ENCODE assay signal across 2 cellular contexts in the genomic region with DNA sequence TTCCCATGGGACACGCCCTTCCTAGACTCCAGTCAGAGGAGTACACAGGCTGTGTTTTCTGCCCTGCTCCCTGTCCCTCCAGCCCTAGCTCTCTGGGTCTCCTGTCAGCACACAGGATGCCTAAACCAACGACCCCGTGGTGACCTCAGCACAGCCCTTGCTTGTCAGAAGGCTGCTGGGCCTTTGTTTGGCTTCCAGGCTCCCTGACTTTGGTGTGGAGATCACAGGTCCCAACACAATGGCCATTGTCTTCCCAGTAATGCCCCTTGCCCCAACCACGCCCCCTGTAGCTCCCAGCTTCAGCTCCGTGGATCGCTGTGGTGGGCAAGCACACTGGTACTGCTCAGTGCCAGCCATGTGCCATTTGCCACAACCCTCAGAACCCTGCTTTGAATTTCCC.
TF ChIP-seq lines count a peak whose summit lies in the region.

No MANE protein-coding gene starts in this region.

TF ChIP-seq in HepG2, 621 proteins besides CTCF, POLR2A, EP300 and RAD21 (continues in another document):
- TF ChIP-seq TEAD3 (CRISPR knock-in tag; optimal IDR thresholded peaks at IDR 0.05; ENCODE audit: borderline replicate concordance) (no peak), SMAD1 (CRISPR knock-in tag; IDR thresholded peaks at IDR 0.05; ENCODE audit: borderline replicate concordance, low read depth) (no peak), ZNF652 (CRISPR knock-in tag; IDR thresholded peaks at IDR 0.05; ENCODE audit: borderline replicate concordance, low read depth) (no peak), RARA (CRISPR knock-in tag; IDR thresholded peaks at IDR 0.05) (peak; percentile 67), ZNF709 (CRISPR knock-in tag; IDR thresholded peaks at IDR 0.05) (no peak), ZMYM3 (CRISPR knock-in tag; IDR thresholded peaks at IDR 0.05) (no peak), ZSCAN29 (CRISPR knock-in tag; conservative IDR thresholded peaks at IDR 0.05) (no peak), HNRNPL (IDR thresholded peaks at IDR 0.05; ENCODE audit: low read depth, low read length) (peak; percentile 94), ZNF496 (CRISPR knock-in tag; IDR thresholded peaks at IDR 0.05; ENCODE audit: insufficient replicate concordance) (no peak), TCF7 (IDR thresholded peaks at IDR 0.05; ENCODE audit: low read depth) (peak; percentile 36; the same call in 1 of the 2 replicates), ZNF614 (CRISPR knock-in tag; IDR thresholded peaks at IDR 0.05; ENCODE audit: borderline replicate concordance) (no peak), ZNF543 (CRISPR knock-in tag; IDR thresholded peaks at IDR 0.05) (no peak), SAP130 (CRISPR knock-in tag; IDR thresholded peaks at IDR 0.05; ENCODE audit: low read depth) (no peak), ZNF44 (CRISPR knock-in tag; IDR thresholded peaks at IDR 0.05) (no peak), RXRA (CRISPR knock-in tag; IDR thresholded peaks at IDR 0.05) (0 out of 2 replicates have a peak, but pooled peaks have one; percentile 76), U2AF2 (IDR thresholded peaks at IDR 0.05; ENCODE audit: low read depth, low read length) (no peak), ZNF782 (CRISPR knock-in tag; IDR thresholded peaks at IDR 0.05; ENCODE audit: borderline replicate concordance) (no peak), ZNF674 (CRISPR knock-in tag; IDR thresholded peaks at IDR 0.05; ENCODE audit: low read depth) (no peak), CCAR2 (optimal IDR thresholded peaks at IDR 0.05; ENCODE audit: low read depth, low read length) (no peak), HMG20A (CRISPR knock-in tag; IDR thresholded peaks at IDR 0.05; ENCODE audit: borderline replicate concordance) (no peak), SOX6 (IDR thresholded peaks at IDR 0.05) (no peak), SOX6 (CRISPR knock-in tag; IDR thresholded peaks at IDR 0.05) (peak; percentile 89), ZNF670 (CRISPR knock-in tag; IDR thresholded peaks at IDR 0.05; ENCODE audit: borderline replicate concordance) (no peak), GTF2F1 (IDR thresholded peaks at IDR 0.05; ENCODE audit: low read length) (no peak), NRL (CRISPR knock-in tag; IDR thresholded peaks at IDR 0.05; ENCODE audit: borderline replicate concordance) (peak; percentile 75; the same call in 1 of the 2 replicates), BCL6 (CRISPR knock-in tag; IDR thresholded peaks at IDR 0.05) (no peak), SP4 (CRISPR knock-in tag; IDR thresholded peaks at IDR 0.05) (no peak)
- TF ChIP-seq, protein P1, sequence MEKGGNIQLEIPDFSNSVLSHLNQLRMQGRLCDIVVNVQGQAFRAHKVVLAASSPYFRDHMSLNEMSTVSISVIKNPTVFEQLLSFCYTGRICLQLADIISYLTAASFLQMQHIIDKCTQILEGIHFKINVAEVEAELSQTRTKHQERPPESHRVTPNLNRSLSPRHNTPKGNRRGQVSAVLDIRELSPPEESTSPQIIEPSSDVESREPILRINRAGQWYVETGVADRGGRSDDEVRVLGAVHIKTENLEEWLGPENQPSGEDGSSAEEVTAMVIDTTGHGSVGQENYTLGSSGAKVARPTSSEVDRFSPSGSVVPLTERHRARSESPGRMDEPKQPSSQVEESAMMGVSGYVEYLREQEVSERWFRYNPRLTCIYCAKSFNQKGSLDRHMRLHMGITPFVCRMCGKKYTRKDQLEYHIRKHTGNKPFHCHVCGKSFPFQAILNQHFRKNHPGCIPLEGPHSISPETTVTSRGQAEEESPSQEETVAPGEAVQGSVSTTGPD (CRISPR knock-in tag; IDR thresholded peaks at IDR 0.05): no peak
- TF ChIP-seq, protein P2, sequence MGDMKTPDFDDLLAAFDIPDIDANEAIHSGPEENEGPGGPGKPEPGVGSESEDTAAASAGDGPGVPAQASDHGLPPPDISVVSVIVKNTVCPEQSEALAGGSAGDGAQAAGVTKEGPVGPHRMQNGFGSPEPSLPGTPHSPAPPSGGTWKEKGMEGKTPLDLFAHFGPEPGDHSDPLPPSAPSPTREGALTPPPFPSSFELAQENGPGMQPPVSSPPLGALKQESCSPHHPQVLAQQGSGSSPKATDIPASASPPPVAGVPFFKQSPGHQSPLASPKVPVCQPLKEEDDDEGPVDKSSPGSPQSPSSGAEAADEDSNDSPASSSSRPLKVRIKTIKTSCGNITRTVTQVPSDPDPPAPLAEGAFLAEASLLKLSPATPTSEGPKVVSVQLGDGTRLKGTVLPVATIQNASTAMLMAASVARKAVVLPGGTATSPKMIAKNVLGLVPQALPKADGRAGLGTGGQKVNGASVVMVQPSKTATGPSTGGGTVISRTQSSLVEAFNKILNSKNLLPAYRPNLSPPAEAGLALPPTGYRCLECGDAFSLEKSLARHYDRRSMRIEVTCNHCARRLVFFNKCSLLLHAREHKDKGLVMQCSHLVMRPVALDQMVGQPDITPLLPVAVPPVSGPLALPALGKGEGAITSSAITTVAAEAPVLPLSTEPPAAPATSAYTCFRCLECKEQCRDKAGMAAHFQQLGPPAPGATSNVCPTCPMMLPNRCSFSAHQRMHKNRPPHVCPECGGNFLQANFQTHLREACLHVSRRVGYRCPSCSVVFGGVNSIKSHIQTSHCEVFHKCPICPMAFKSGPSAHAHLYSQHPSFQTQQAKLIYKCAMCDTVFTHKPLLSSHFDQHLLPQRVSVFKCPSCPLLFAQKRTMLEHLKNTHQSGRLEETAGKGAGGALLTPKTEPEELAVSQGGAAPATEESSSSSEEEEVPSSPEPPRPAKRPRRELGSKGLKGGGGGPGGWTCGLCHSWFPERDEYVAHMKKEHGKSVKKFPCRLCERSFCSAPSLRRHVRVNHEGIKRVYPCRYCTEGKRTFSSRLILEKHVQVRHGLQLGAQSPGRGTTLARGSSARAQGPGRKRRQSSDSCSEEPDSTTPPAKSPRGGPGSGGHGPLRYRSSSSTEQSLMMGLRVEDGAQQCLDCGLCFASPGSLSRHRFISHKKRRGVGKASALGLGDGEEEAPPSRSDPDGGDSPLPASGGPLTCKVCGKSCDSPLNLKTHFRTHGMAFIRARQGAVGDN (CRISPR knock-in tag; IDR thresholded peaks at IDR 0.05): peak; percentile 62
- TF ChIP-seq, protein P3, sequence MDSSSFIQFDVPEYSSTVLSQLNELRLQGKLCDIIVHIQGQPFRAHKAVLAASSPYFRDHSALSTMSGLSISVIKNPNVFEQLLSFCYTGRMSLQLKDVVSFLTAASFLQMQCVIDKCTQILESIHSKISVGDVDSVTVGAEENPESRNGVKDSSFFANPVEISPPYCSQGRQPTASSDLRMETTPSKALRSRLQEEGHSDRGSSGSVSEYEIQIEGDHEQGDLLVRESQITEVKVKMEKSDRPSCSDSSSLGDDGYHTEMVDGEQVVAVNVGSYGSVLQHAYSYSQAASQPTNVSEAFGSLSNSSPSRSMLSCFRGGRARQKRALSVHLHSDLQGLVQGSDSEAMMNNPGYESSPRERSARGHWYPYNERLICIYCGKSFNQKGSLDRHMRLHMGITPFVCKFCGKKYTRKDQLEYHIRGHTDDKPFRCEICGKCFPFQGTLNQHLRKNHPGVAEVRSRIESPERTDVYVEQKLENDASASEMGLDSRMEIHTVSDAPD (CRISPR knock-in tag; IDR thresholded peaks at IDR 0.05): no peak

TF ChIP-seq in H1, 55 proteins besides CTCF, POLR2A, EP300 and RAD21:
- TF ChIP-seq CEBPB (IDR thresholded peaks at IDR 0.05; ENCODE audit: low read depth, low read length) (no peak), HDAC2 (IDR thresholded peaks at IDR 0.05; ENCODE audit: borderline replicate concordance in 1 of 2, low read depth in 2 of 2, low read length in 2 of 2) (no peak), RXRA (IDR thresholded peaks at IDR 0.05; ENCODE audit: insufficient read depth, low read depth, low read length) (peak; percentile 60; the same call in 1 of the 2 replicates)
